ENCODE assay signal across 13 cellular contexts in the genomic region with DNA sequence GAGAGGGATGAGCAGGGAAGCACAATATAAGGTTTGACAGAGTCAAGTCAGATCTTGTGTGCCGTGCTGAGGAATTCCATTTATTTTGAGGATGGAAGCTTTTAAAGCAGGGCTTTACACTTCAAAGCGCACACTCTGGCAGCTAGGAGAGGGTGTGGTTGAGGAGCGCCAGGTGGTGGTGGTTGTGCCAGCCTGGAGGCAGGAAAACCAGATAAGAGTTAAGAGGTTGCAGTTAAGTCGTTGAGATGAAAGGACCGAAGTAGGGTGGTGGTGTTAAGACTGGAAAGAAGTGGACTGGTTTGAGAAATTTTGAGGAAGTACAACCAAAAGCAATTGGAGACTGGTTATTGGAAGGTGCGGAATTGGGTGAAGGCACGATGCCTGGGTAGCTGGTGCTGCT.
DNase-seq lines count a peak whose midpoint lies in the region; ATAC-seq and TF ChIP-seq lines count a peak whose summit lies in the region.
"Had no signal": no experiment of that assay in that cellular context is flagged by ENCODE, and none has a peak within 500 bp of the region (broad histone marks: within the 10 kb centered on the region; RNA-seq: fewer than 3 reads in every experiment).

No MANE protein-coding gene starts in this region.

- H3K9me3 ChIP-seq in endodermal cell (ENCODE audit: control insufficient read depth, low read length), result no peaks in the 10 kb centered on the region
- H3K9me3 ChIP-seq in sigmoid colon, result no peaks in the 10 kb centered on the region

- intact Hi-C loops in sigmoid colon (cut with DNase I), result no loop called here
- intact Hi-C loops in cardiac septum (cut with DNase I), result no loop called here

- ATAC-seq in GM18858 (IDR thresholded peaks at IDR 0.05; ENCODE audit: unreplicated experiment), result no peak
- ATAC-seq: HCT116 had no signal

- H3K27ac Mint-ChIP-seq in endodermal cell, result no peak overlapping the region
- H3K27ac Mint-ChIP-seq: B cell; CD4-positive, alpha-beta memory T cell had no signal

- H3K36me3 Mint-ChIP-seq in endodermal cell (ENCODE audit: low read depth), result no peaks in the 10 kb centered on the region
- H3K36me3 Mint-ChIP-seq: CD4-positive, alpha-beta memory T cell had no signal

- TF ChIP-seq EP300 in sigmoid colon (IDR thresholded peaks at IDR 0.05), result no peak

- no peak for TF ChIP-seq POLR2A in sigmoid colon (IDR thresholded peaks at IDR 0.05)

- H3K36me3 ChIP-seq in endodermal cell (ENCODE audit: control insufficient read depth, insufficient read depth, low read length), result no peaks in the 10 kb centered on the region
- H3K36me3 ChIP-seq in sigmoid colon, result no peaks in the 10 kb centered on the region

- 90% methylated on average over 6 to 7 of the region's 7 CpGs for WGBS in endodermal cell (ENCODE audit: insufficient coverage in 1 of 2, insufficient read length in 1 of 2), 2 experiments
- 15 to 64% methylated on average over 7 of the region's 7 CpGs for WGBS in sigmoid colon, 2 donors

- H3K9ac ChIP-seq in endodermal cell (ENCODE audit: extremely low read depth, low read length, poor library complexity, severe bottlenecking), result no peak overlapping the region
- H3K9ac ChIP-seq: GM23248 had no signal

- no peak overlapping the region for H3K4me3 Mint-ChIP-seq in endodermal cell
- H3K4me3 Mint-ChIP-seq: B cell; CD4-positive, alpha-beta memory T cell had no signal

- no peaks in the 10 kb centered on the region for H3K4me1 Mint-ChIP-seq in endodermal cell
- H3K4me1 Mint-ChIP-seq: B cell; CD4-positive, alpha-beta memory T cell had no signal

- TF ChIP-seq CTCF in endodermal cell (conservative IDR thresholded peaks at IDR 0.05), result no peak
- TF ChIP-seq CTCF in sigmoid colon (IDR thresholded peaks at IDR 0.05), result no peak

- H3K9me3 Mint-ChIP-seq in endodermal cell, result no peaks in the 10 kb centered on the region
- H3K9me3 Mint-ChIP-seq: CD4-positive, alpha-beta memory T cell had no signal

- H3K27me3 ChIP-seq in endodermal cell (ENCODE audit: control insufficient read depth, insufficient read depth, low read length, poor library complexity, severe bottlenecking) (peaks cover 12% of the 10 kb centered on the region), sigmoid colon (no peaks in the 10 kb centered on the region)

- DNase-seq in DMS79 (lab: John Stamatoyannopoulos, UW) (peak; percentile 31), ELF-1 (ENCODE audit: low read depth, low spot score) (peak; percentile 58), endodermal cell (peak; percentile 9), sigmoid colon (peak; percentile 1), NCI-H1417 (lab: John Stamatoyannopoulos, UW) (no peak), cardiac septum (ENCODE audit: low spot score) (no peak)
- DNase-seq: C1 segment of cervical spinal cord; CD4-positive, alpha-beta memory T cell; GM23248 had no signal

- H3K27ac ChIP-seq in endodermal cell (ENCODE audit: low read depth, low read length), result no peak overlapping the region
- H3K27ac ChIP-seq in sigmoid colon, result no peak overlapping the region
- H3K27ac ChIP-seq: GM23248, HL-60 had no signal

- H3K4me3 ChIP-seq in endodermal cell (ENCODE audit: low read length), result no peak overlapping the region
- H3K4me3 ChIP-seq in sigmoid colon, result no peak overlapping the region
- H3K4me3 ChIP-seq: GM23248 had no signal

- no peaks in the 10 kb centered on the region for H3K27me3 Mint-ChIP-seq in endodermal cell (ENCODE audit: insufficient read depth)
- H3K27me3 Mint-ChIP-seq: B cell had no signal

- H3K4me1 ChIP-seq in endodermal cell (ENCODE audit: control insufficient read depth, insufficient read depth, low read length) (no peaks in the 10 kb centered on the region), sigmoid colon (no peaks in the 10 kb centered on the region)

Comparison
In these comparisons a context has a peak if more than half of its experiments do, and no peak if none do; other contexts are left out.
1. DNase-seq: peak in DMS79 (single experiment), ELF-1 (single experiment), endodermal cell (single experiment) and sigmoid colon (single experiment); none in NCI-H1417 (0 of 3) and cardiac septum (single experiment).